In genomic region chrX:153951683-153952372, GRCh38 we compare ENCODE assay signal across 1 cellular context.
TF ChIP-seq lines count a peak whose summit lies in the region.

No MANE protein-coding gene starts in this region.

TF ChIP-seq in IMR-90, 13 proteins besides CTCF, POLR2A, EP300 and RAD21:
- TF ChIP-seq MAFK (IDR thresholded peaks at IDR 0.05; ENCODE audit: low read depth, low read length) (no peak), MXI1 (IDR thresholded peaks at IDR 0.05; ENCODE audit: borderline replicate concordance, low read depth, low read length) (no peak), FOS (IDR thresholded peaks at IDR 0.05; ENCODE audit: low read depth, low read length) (no peak), SMC3 (IDR thresholded peaks at IDR 0.05; ENCODE audit: low read depth, low read length) (no peak), CEBPB (IDR thresholded peaks at IDR 0.05; ENCODE audit: low read depth, low read length) (no peak)
